In genomic region chr22:35914357-35914664, GRCh38 we compare ENCODE assay signal across 8 cellular contexts.
DNase-seq lines count a peak whose midpoint lies in the region; ATAC-seq and TF ChIP-seq lines count a peak whose summit lies in the region.

No MANE protein-coding gene starts in this region.

- H3K36me3 ChIP-seq in heart right ventricle (no peaks in the 10 kb centered on the region), vagina (no peaks in the 10 kb centered on the region)
- H3K36me3 ChIP-seq in naive thymus-derived CD4-positive, alpha-beta T cell (ENCODE audit: control insufficient read depth in 2 of 3, insufficient read depth in 3 of 3, low read length in 3 of 3) = no peaks in the 10 kb centered on the region

- no peaks in the 10 kb centered on the region for H3K36me3 Mint-ChIP-seq in dendritic cell treated with granulocyte-macrophage colony-stimulating factor and Interleukin-4, amounts not matched to agents 40 ng/mL and 50 ng/mL, for 4 days (ENCODE audit: low read depth)
- H3K36me3 Mint-ChIP-seq in naive thymus-derived CD4-positive, alpha-beta T cell = no peaks in the 10 kb centered on the region

- intact Hi-C loops in heart right ventricle (cut with DNase I) = loop anchor here in 7 of 10 donors (2.0 to 10.0 kb wide), 7 partner anchors 70 to 230 kb away; no protein-coding TSS in a partner anchor
- intact Hi-C loops in cardiac septum (cut with DNase I) = loop anchor here (10.0 kb wide), 1 partner anchor 150 kb away; no protein-coding TSS in a partner anchor
- intact Hi-C loops in dendritic cell treated with granulocyte-macrophage colony-stimulating factor and Interleukin-4, amounts not matched to agents 40 ng/mL and 50 ng/mL, for 4 days (cut with micrococcal nuclease) = no loop called here
- intact Hi-C loops in naive thymus-derived CD4-positive, alpha-beta T cell (cut with micrococcal nuclease) = no loop called here
- intact Hi-C loops in vagina (cut with DNase I) = no loop called here

- no peaks in the 10 kb centered on the region for H3K9me3 ChIP-seq in heart right ventricle
- no peaks in the 10 kb centered on the region for H3K9me3 ChIP-seq in naive thymus-derived CD4-positive, alpha-beta T cell (ENCODE audit: control insufficient read depth in 2 of 3, low read length in 3 of 3)
- no peaks in the 10 kb centered on the region for H3K9me3 ChIP-seq in vagina

- H3K27me3 Mint-ChIP-seq in dendritic cell treated with granulocyte-macrophage colony-stimulating factor and Interleukin-4, amounts not matched to agents 40 ng/mL and 50 ng/mL, for 4 days = no peaks in the 10 kb centered on the region
- peaks cover 0 to 13% (median 5%) of the 10 kb centered on the region in 5 donors for H3K27me3 Mint-ChIP-seq in naive thymus-derived CD4-positive, alpha-beta T cell

- H3K9me3 Mint-ChIP-seq in dendritic cell treated with granulocyte-macrophage colony-stimulating factor and Interleukin-4, amounts not matched to agents 40 ng/mL and 50 ng/mL, for 4 days = no peaks in the 10 kb centered on the region
- no peaks in the 10 kb centered on the region for H3K9me3 Mint-ChIP-seq in naive thymus-derived CD4-positive, alpha-beta T cell

- H3K27ac Mint-ChIP-seq in dendritic cell treated with granulocyte-macrophage colony-stimulating factor and Interleukin-4, amounts not matched to agents 40 ng/mL and 50 ng/mL, for 4 days = peak overlapping the region; percentile 82
- peak overlapping the region in 5 of 9 donors; percentile 56 to 83 (median 77) for H3K27ac Mint-ChIP-seq in naive thymus-derived CD4-positive, alpha-beta T cell

- DNase-seq in heart right ventricle (no peak), cardiac septum (ENCODE audit: low spot score) (no peak), vagina (ENCODE audit: extremely low spot score in 2 of 2) (no peak), NCI-H2081 (lab: John Stamatoyannopoulos, UW) (no peak), GDM1 (lab: John Stamatoyannopoulos, UW) (no peak)
- DNase-seq in naive thymus-derived CD4-positive, alpha-beta T cell = no peak
- DNase-seq in stimulated activated CD4-positive, alpha-beta T cell treated with anti-CD3 and anti-CD28 coated beads, Interleukin-12 subunit alpha, Interleukin-12 subunit beta, amount 100 ng/mL, for 4 hours = no peak

- peak overlapping the region; percentile 75 to 93 (median 86) for H3K27ac ChIP-seq in heart right ventricle
- no peak overlapping the region for H3K27ac ChIP-seq in naive thymus-derived CD4-positive, alpha-beta T cell (ENCODE audit: low read depth, low read length)
- H3K27ac ChIP-seq in vagina = peak overlapping the region; percentile 76

- WGBS in heart right ventricle, 2 donors = 12 to 13% methylated on average over 2 of the region's 2 CpGs

- no peak for TF ChIP-seq POLR2A in vagina (IDR thresholded peaks at IDR 0.05)

- H3K4me1 ChIP-seq in heart right ventricle (peaks cover 9 to 99% (median 79%) of the 10 kb centered on the region in 9 donors), vagina (peaks cover 74% of the 10 kb centered on the region)
- H3K4me1 ChIP-seq in naive thymus-derived CD4-positive, alpha-beta T cell (ENCODE audit: control insufficient read depth in 2 of 2, insufficient read depth in 2 of 2, low read length in 2 of 2) = peaks cover 0 to 5% of the 10 kb centered on the region in 2 donors

- H3K27me3 ChIP-seq in heart right ventricle = no peaks in the 10 kb centered on the region
- H3K27me3 ChIP-seq in naive thymus-derived CD4-positive, alpha-beta T cell (ENCODE audit: control insufficient read depth in 2 of 2, insufficient read depth in 2 of 2, low read length in 2 of 2) = no peaks in the 10 kb centered on the region
- no peaks in the 10 kb centered on the region for H3K27me3 ChIP-seq in vagina

- peak overlapping the region; percentile 69 for H3K4me3 Mint-ChIP-seq in dendritic cell treated with granulocyte-macrophage colony-stimulating factor and Interleukin-4, amounts not matched to agents 40 ng/mL and 50 ng/mL, for 4 days
- H3K4me3 Mint-ChIP-seq in naive thymus-derived CD4-positive, alpha-beta T cell = peak overlapping the region; percentile 56 to 84 (median 78)

- peaks cover 22% of the 10 kb centered on the region for H3K4me1 Mint-ChIP-seq in dendritic cell treated with granulocyte-macrophage colony-stimulating factor and Interleukin-4, amounts not matched to agents 40 ng/mL and 50 ng/mL, for 4 days (ENCODE audit: low read depth)
- peaks cover 13 to 21% (median 19%) of the 10 kb centered on the region in 7 donors for H3K4me1 Mint-ChIP-seq in naive thymus-derived CD4-positive, alpha-beta T cell

- POLR2A ChIA-PET in naive thymus-derived CD4-positive, alpha-beta T cell (lab: Charles Lee) = no interaction called here

- H3K4me3 ChIP-seq in heart right ventricle (peak overlapping the region in 8 of 10 donors; percentile 33 to 55 (median 50)), vagina (peak overlapping the region; percentile 40 to 41)
- peak overlapping the region; percentile 7 for H3K4me3 ChIP-seq in naive thymus-derived CD4-positive, alpha-beta T cell (ENCODE audit: low read length)

- TF ChIP-seq CTCF in heart right ventricle (IDR thresholded peaks at IDR 0.05) (no peak), vagina (IDR thresholded peaks at IDR 0.05) (no peak)

- CTCF ChIA-PET in naive thymus-derived CD4-positive, alpha-beta T cell (lab: Charles Lee) = no interaction called here

- ATAC-seq in heart right ventricle = no peak
- no peak for ATAC-seq in naive thymus-derived CD4-positive, alpha-beta T cell

Comparison
In these comparisons a context has a peak if more than half of its experiments do, and no peak if none do; other contexts are left out.
1. intact Hi-C loops: an anchor here in heart right ventricle (2.0 to 10.0 kb wide) and cardiac septum (10.0 kb wide); none called in dendritic cell treated with granulocyte-macrophage colony-stimulating factor and Interleukin-4, amounts not matched to agents 40 ng/mL and 50 ng/mL, for 4 days, naive thymus-derived CD4-positive, alpha-beta T cell and vagina.